ENCODE assay signal across 20 cellular contexts in the genomic region with DNA sequence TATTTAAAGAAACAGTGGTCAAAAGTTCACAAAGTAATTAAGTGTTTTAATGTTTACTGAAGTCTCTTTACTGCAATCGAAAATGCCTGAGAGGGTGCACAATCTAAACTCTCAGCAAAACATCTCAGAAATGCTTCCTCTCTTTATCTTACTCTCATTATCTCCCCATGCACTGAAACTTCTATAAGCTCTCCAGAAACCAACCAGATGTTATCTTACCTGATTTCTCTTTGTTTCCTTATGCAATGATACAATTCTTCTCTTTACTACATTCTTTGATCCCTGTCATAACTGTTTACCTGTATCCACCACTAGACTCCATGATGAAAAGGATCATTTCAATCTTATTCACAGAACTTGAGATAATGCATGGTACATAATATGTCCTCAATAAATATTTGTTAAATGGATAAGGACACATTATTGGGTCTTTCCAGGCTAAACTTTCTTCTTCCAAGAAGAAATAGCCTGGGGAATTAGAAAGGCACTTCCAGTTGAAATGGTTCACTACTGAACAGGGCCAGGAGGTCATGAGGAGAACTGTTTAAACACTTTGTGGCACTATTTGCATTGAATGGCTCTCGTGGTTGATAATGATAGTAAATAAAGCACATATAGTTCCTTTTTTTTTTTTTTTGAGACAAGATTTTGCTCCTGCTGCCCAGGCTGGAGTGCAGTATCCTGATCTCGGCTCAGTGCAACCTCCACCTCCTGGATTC.
"Had no signal": no experiment of that assay in that cellular context is flagged by ENCODE, and none has a peak within 500 bp of the region (broad histone marks: within the 10 kb centered on the region; RNA-seq: fewer than 3 reads in every experiment).

No MANE protein-coding gene starts in this region.

- H3K4me1 ChIP-seq: left ventricle myocardium inferior, prostate gland, right atrium auricular region, thyroid gland had no signal

- H3K4me3 ChIP-seq: left ventricle myocardium inferior, prostate gland, right atrium auricular region, thyroid gland had no signal

- DNase-seq: activated B cell treated with CpG ODN at 0.5 μM for 24 hours; activated CD4-positive, alpha-beta T cell treated with anti-CD3 and anti-CD28 coated beads for 36 hours; activated CD4-positive, alpha-beta T cell treated with anti-CD3 and anti-CD28 coated beads, Interleukin-2, amount 50 U/mL, for 4 hours; activated CD8-positive, alpha-beta memory T cell treated with anti-CD3 and anti-CD28 coated beads, Interleukin-2, amount 50 U/mL, for 48 hours; activated naive CD4-positive, alpha-beta T cell treated with Interleukin-2 at 50 U/mL for 16 hours; activated naive CD8-positive, alpha-beta T cell treated with anti-CD3 and anti-CD28 coated beads for 36 hours; activated T-cell treated with anti-CD3 and anti-CD28 coated beads, Interleukin-2, amount 50 U/mL, for 4 hours; central memory CD4-positive, alpha-beta T cell; effector memory CD4-positive, alpha-beta T cell; foreskin keratinocyte; immature natural killer cell; left ventricle myocardium inferior; natural killer cell; stimulated activated CD4-positive, alpha-beta T cell treated with anti-CD3 and anti-CD28 coated beads, Interleukin-4, amount 100 ng/mL, for 4 hours; substantia nigra; T-helper 9 cell; thyroid gland had no signal

- H3K27ac ChIP-seq: foreskin keratinocyte, left ventricle myocardium inferior, prostate gland, right atrium auricular region, thyroid gland had no signal

- H3K4me1 Mint-ChIP-seq: activated B cell treated with CpG ODN at 0.5 μM for 24 hours; activated naive CD8-positive, alpha-beta T cell treated with anti-CD3 and anti-CD28 coated beads for 36 hours; natural killer cell had no signal

- H3K4me3 Mint-ChIP-seq: activated B cell treated with CpG ODN at 0.5 μM for 24 hours; activated CD4-positive, alpha-beta T cell treated with anti-CD3 and anti-CD28 coated beads for 36 hours; activated naive CD8-positive, alpha-beta T cell treated with anti-CD3 and anti-CD28 coated beads for 36 hours; activated T-cell treated with anti-CD3 and anti-CD28 coated beads, Interleukin-2, amount 50 U/mL, for 4 hours; immature natural killer cell; natural killer cell; stimulated activated naive CD8-positive, alpha-beta T cell treated with anti-CD3 and anti-CD28 coated beads, Interleukin-15, Interleukin-2, amounts not matched to agents 100 ng/mL and 50 ng/mL, for 24 hours had no signal

- H3K27me3 ChIP-seq: foreskin keratinocyte, right atrium auricular region, thyroid gland had no signal

- H3K27me3 Mint-ChIP-seq: stimulated activated naive CD8-positive, alpha-beta T cell treated with anti-CD3 and anti-CD28 coated beads, Interleukin-15, Interleukin-2, amounts not matched to agents 100 ng/mL and 50 ng/mL, for 24 hours had no signal

- H3K9me3 Mint-ChIP-seq: activated B cell treated with CpG ODN at 0.5 μM for 24 hours; activated naive CD8-positive, alpha-beta T cell treated with anti-CD3 and anti-CD28 coated beads for 36 hours; activated T-cell treated with anti-CD3 and anti-CD28 coated beads, Interleukin-2, amount 50 U/mL, for 4 hours; immature natural killer cell; natural killer cell; stimulated activated naive CD8-positive, alpha-beta T cell treated with anti-CD3 and anti-CD28 coated beads, Interleukin-15, Interleukin-2, amounts not matched to agents 100 ng/mL and 50 ng/mL, for 24 hours had no signal

- ATAC-seq: activated CD4-positive, alpha-beta T cell treated with anti-CD3 and anti-CD28 coated beads for 36 hours; foreskin keratinocyte; natural killer cell had no signal

- H3K27ac Mint-ChIP-seq: activated B cell treated with CpG ODN at 0.5 μM for 24 hours; activated CD4-positive, alpha-beta T cell treated with anti-CD3 and anti-CD28 coated beads for 36 hours; activated naive CD8-positive, alpha-beta T cell treated with anti-CD3 and anti-CD28 coated beads for 36 hours; immature natural killer cell; natural killer cell had no signal

- H3K36me3 Mint-ChIP-seq: activated naive CD8-positive, alpha-beta T cell treated with anti-CD3 and anti-CD28 coated beads for 36 hours; natural killer cell had no signal

- H3K36me3 ChIP-seq: left ventricle myocardium inferior, prostate gland, right atrium auricular region, thyroid gland had no signal
